22 cellular contexts compared by ENCODE assay signal in genomic region chr1:68160021-68160420, GRCh38.
"Had no signal": no experiment of that assay in that cellular context is flagged by ENCODE, and none has a peak within 500 bp of the region (broad histone marks: within the 10 kb centered on the region; RNA-seq: fewer than 3 reads in every experiment).

No MANE protein-coding gene starts in this region.

- H3K27me3 ChIP-seq: colonic mucosa, esophagus squamous epithelium, gastrocnemius medialis, heart right ventricle had no signal

- ATAC-seq: effector memory CD8-positive, alpha-beta T cell; esophagus mucosa; gastrocnemius medialis; heart right ventricle; left cardiac atrium; lower lobe of right lung; mucosa of descending colon had no signal

- H3K4me3 ChIP-seq: colonic mucosa, esophagus squamous epithelium, gastrocnemius medialis, heart right ventricle, left ventricle myocardium inferior, lower lobe of right lung, mucosa of descending colon had no signal

- H3K9me3 ChIP-seq: colonic mucosa, esophagus squamous epithelium, gastrocnemius medialis, heart right ventricle, left ventricle myocardium inferior, lower lobe of right lung, mucosa of descending colon had no signal

- DNase-seq: colonic mucosa; cortex of kidney; effector CD8-positive, alpha-beta T cell; effector memory CD8-positive, alpha-beta T cell; endodermal cell; erythroblast; esophagus squamous epithelium; foreskin fibroblast; foreskin melanocyte; gastrocnemius medialis; glutamatergic neuron; head of caudate nucleus; heart right ventricle; hippocampal formation; left cardiac atrium; left ventricle myocardium inferior; lower lobe of right lung; mesenchymal stem cell; mucosa of descending colon; naive B cell had no signal

- H3K36me3 ChIP-seq: colonic mucosa, gastrocnemius medialis had no signal

- H3K4me1 ChIP-seq: colonic mucosa, gastrocnemius medialis, heart right ventricle, left ventricle myocardium inferior, lower lobe of right lung had no signal

- H3K27ac ChIP-seq: colonic mucosa, epithelial cell of prostate, esophagus squamous epithelium, gastrocnemius medialis, heart right ventricle, left ventricle myocardium inferior, lower lobe of right lung had no signal
